Comparison of ENCODE assay signal across 8 cellular contexts in the genomic region with DNA sequence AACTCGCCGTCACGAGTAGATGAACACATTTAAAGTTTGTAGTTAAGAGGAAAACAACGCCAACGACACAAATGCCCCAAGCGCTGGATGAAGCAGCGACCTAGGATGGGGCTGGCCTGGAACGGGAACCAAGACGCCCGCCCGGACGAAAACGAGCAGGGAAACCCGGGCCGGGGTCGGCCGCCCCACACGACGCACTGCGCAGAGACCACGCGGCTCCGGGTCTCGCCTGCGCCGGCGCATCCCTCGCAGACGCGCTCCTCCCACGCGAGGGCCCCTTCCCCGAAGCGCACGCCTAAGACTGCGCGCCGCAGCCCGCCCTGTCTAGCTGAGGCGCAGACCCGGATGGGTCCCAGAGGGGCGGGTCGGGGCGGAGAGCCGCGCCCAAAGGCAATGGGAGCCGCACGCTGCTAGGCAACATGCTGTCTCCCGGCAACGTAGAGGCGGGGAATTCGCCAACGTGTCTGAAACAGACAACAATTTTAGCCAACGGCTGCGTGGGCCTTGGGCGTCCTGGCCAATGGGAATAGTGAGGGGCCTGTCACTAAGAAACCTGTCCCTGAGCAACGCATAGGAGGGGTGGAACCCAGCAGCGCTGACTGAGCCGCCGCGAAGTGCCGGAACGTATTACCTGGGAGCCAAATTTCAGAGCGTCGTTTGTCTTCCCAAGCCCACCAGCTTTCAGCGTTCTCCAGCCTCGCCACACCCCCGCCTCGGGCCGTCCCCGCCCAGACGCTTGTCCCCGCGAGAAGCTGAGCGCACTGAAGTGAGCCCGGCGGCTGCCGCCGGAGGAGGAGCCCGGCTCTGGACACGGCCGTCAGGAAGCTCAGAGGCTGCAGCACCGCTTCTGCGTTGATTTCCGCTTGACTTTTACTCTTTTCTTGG. TPM values are rescaled to one million over a fixed set of nuclear protein-coding genes. Genes with fewer than 3 reads are reported as not detected.
DNase-seq lines count a peak whose midpoint lies in the region; ATAC-seq, FAIRE-seq and TF ChIP-seq lines count a peak whose summit lies in the region.

No MANE protein-coding gene starts in this region.

- peak overlapping the region; percentile 85 for H3K4me3 Mint-ChIP-seq in progenitor cell of endocrine pancreas (ENCODE audit: low read depth)

- TF ChIP-seq CTCF in D721Med (IDR thresholded peaks at IDR 0.05; ENCODE audit: insufficient read depth, missing control alignments) (no peak), progenitor cell of endocrine pancreas (IDR thresholded peaks at IDR 0.05; ENCODE audit: unreplicated experiment) (no peak), upper lobe of left lung (IDR thresholded peaks at IDR 0.05) (no peak)

- peak overlapping the region; percentile 71 to 88 (median 78) for H3K27ac ChIP-seq in upper lobe of left lung

- H3K27me3 Mint-ChIP-seq in progenitor cell of endocrine pancreas, result peaks cover 26% of the 10 kb centered on the region

- peak; percentile 91 for DNase-seq in D721Med (ENCODE audit: insufficient read length, low spot score)
- peak; percentile 91 to 96 (median 95) for DNase-seq in T-helper 2 cell
- peak; percentile 55 to 97 (median 93) for DNase-seq in anterior cingulate cortex (lab: John Stamatoyannopoulos, UW)
- DNase-seq in left ventricle myocardium superior, result peak; percentile 97
- DNase-seq in progenitor cell of endocrine pancreas (ENCODE audit: low spot score, unreplicated experiment), result peak; percentile 91
- DNase-seq in upper lobe of left lung, result peak; percentile 92 to 95

- H3K9me3 ChIP-seq in upper lobe of left lung, result peaks cover 4 to 55% (median 29%) of the 10 kb centered on the region in 4 donors

- peaks cover 19% of the 10 kb centered on the region for H3K9me3 Mint-ChIP-seq in progenitor cell of endocrine pancreas (ENCODE audit: low read depth)

- intact Hi-C loops in left ventricle myocardium superior (cut with micrococcal nuclease), result no loop called here

- no peaks in the 10 kb centered on the region for H3K36me3 ChIP-seq in upper lobe of left lung

- peak in 1 of 4 donors; percentile 38 for TF ChIP-seq POLR2A in upper lobe of left lung (IDR thresholded peaks at IDR 0.05)

- H3K36me3 Mint-ChIP-seq in progenitor cell of endocrine pancreas (ENCODE audit: insufficient read depth), result peaks cover 10% of the 10 kb centered on the region

- peak overlapping the region; percentile 49 to 65 (median 58) for H3K4me3 ChIP-seq in upper lobe of left lung

- no peaks in the 10 kb centered on the region for H3K27me3 ChIP-seq in upper lobe of left lung

- TF ChIP-seq RAD21 in Ishikawa (IDR thresholded peaks at IDR 0.05; ENCODE audit: low read depth), result no peak

- ATAC-seq in GM21447 (IDR thresholded peaks at IDR 0.05; ENCODE audit: unreplicated experiment) (peak; percentile 96), left ventricle myocardium superior (peak; percentile 96), upper lobe of left lung (ENCODE audit: low FRiP score in 2 of 2) (peak; percentile 97)

- H3K27ac Mint-ChIP-seq in progenitor cell of endocrine pancreas, result peak overlapping the region; percentile 91

- H3K4me1 ChIP-seq in upper lobe of left lung, result peaks cover 0 to 23% (median 6%) of the 10 kb centered on the region in 4 donors

- 0 to 2% methylated on average over 17 to 39 of the region's 85 CpGs for WGBS in upper lobe of left lung, 2 donors

- TF ChIP-seq EP300 in Ishikawa (IDR thresholded peaks at IDR 0.05; ENCODE audit: borderline replicate concordance) (no peak), upper lobe of left lung (IDR thresholded peaks at IDR 0.05) (no peak)

- FAIRE-seq in D721Med (lab: Jason Lieb, UNC), result peak; percentile 84

- H3K4me1 Mint-ChIP-seq in progenitor cell of endocrine pancreas (ENCODE audit: low read depth), result peaks cover 2% of the 10 kb centered on the region

TF ChIP-seq in Ishikawa, 13 proteins besides CTCF, POLR2A, EP300 and RAD21:
- TF ChIP-seq EGR1 (IDR thresholded peaks at IDR 0.05), result peak; percentile 73
- peak; percentile 94 for TF ChIP-seq MAX (IDR thresholded peaks at IDR 0.05)
- TF ChIP-seq CEBPB (IDR thresholded peaks at IDR 0.05), result no peak
- no peak; the same call in 1 of the 2 replicates for TF ChIP-seq TEAD4 (IDR thresholded peaks at IDR 0.05)
- TF ChIP-seq CREB1 (IDR thresholded peaks at IDR 0.05; ENCODE audit: low read depth), result peak; percentile 58; the same call in 1 of the 2 replicates
- peak; percentile 79 for TF ChIP-seq ZBTB7A (IDR thresholded peaks at IDR 0.05; ENCODE audit: low read depth)
- TF ChIP-seq, protein P1, sequence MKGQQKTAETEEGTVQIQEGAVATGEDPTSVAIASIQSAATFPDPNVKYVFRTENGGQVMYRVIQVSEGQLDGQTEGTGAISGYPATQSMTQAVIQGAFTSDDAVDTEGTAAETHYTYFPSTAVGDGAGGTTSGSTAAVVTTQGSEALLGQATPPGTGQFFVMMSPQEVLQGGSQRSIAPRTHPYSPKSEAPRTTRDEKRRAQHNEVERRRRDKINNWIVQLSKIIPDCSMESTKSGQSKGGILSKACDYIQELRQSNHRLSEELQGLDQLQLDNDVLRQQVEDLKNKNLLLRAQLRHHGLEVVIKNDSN (IDR thresholded peaks at IDR 0.05), result peak; percentile 33; the same call in 1 of the 2 replicates
- TF ChIP-seq TAF1 (IDR thresholded peaks at IDR 0.05; ENCODE audit: low read depth), result no peak
- no peak for TF ChIP-seq YY1 (IDR thresholded peaks at IDR 0.05; ENCODE audit: low read depth)
- TF ChIP-seq FOXM1 (IDR thresholded peaks at IDR 0.05; ENCODE audit: borderline replicate concordance, low read depth), result peak; percentile 68; the same call in 1 of the 2 replicates
- no peak for TF ChIP-seq NFIC (IDR thresholded peaks at IDR 0.05)
- TF ChIP-seq, protein P2, sequence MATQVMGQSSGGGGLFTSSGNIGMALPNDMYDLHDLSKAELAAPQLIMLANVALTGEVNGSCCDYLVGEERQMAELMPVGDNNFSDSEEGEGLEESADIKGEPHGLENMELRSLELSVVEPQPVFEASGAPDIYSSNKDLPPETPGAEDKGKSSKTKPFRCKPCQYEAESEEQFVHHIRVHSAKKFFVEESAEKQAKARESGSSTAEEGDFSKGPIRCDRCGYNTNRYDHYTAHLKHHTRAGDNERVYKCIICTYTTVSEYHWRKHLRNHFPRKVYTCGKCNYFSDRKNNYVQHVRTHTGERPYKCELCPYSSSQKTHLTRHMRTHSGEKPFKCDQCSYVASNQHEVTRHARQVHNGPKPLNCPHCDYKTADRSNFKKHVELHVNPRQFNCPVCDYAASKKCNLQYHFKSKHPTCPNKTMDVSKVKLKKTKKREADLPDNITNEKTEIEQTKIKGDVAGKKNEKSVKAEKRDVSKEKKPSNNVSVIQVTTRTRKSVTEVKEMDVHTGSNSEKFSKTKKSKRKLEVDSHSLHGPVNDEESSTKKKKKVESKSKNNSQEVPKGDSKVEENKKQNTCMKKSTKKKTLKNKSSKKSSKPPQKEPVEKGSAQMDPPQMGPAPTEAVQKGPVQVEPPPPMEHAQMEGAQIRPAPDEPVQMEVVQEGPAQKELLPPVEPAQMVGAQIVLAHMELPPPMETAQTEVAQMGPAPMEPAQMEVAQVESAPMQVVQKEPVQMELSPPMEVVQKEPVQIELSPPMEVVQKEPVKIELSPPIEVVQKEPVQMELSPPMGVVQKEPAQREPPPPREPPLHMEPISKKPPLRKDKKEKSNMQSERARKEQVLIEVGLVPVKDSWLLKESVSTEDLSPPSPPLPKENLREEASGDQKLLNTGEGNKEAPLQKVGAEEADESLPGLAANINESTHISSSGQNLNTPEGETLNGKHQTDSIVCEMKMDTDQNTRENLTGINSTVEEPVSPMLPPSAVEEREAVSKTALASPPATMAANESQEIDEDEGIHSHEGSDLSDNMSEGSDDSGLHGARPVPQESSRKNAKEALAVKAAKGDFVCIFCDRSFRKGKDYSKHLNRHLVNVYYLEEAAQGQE (IDR thresholded peaks at IDR 0.05; ENCODE audit: low read depth), result no peak
- no peak for TF ChIP-seq TCF12 (IDR thresholded peaks at IDR 0.05; ENCODE audit: low read depth)

RNA-seq across cellular contexts. Expression of gene CHFR, which starts 21.0 kb away (rescaled TPM):
- total RNA-seq in left ventricle myocardium superior, result 15.1 TPM
- total RNA-seq in progenitor cell of endocrine pancreas, result 48.1 and 51.4 TPM in 2 replicates
- 100 to 1,000 TPM in 2 of 6 donors, 10 to 100 TPM in 4; 42.2 to 136 (median 50.5) TPM for total RNA-seq in upper lobe of left lung

RNA-seq across cellular contexts. Expression of gene ZNF605, which starts 47.7 kb away (rescaled TPM):
- 13.9 TPM for total RNA-seq in left ventricle myocardium superior
- total RNA-seq in progenitor cell of endocrine pancreas, result 28.7 and 28.8 TPM in 2 replicates
- 10 to 100 TPM in 2 of 6 donors, 1 to 10 TPM in 4; 6.5 to 24.1 (median 9.4) TPM for total RNA-seq in upper lobe of left lung

Comparison
In these comparisons a context has a peak if more than half of its experiments do, and no peak if none do; other contexts are left out.
1. Peak in every context shown above with its lines: DNase-seq, ATAC-seq, H3K4me3 ChIP-seq and H3K27ac ChIP-seq.